Comparison of ENCODE assay signal across 19 cellular contexts in genomic region chr5:142131394-142131793, GRCh38. TPM values are rescaled to one million over a fixed set of nuclear protein-coding genes. Genes with fewer than 3 reads are reported as not detected.
A peak's percentile ranks its signal among the peaks of the same experiment; 100 is the strongest.
DNase-seq lines count a peak whose midpoint lies in the region; ATAC-seq, FAIRE-seq and TF ChIP-seq lines count a peak whose summit lies in the region.
"Had no signal": no experiment of that assay in that cellular context is flagged by ENCODE, and none has a peak within 500 bp of the region (broad histone marks: within the 10 kb centered on the region; RNA-seq: fewer than 3 reads in every experiment).

No MANE protein-coding gene starts in this region.

- H3K14ac ChIP-seq in IMR-90 (replicated peaks; ENCODE audit: low read depth, low read length): no peak overlapping the region

- H3K27me3 ChIP-seq in IMR-90 (ENCODE audit: control insufficient read depth, insufficient read depth, low read length): no peaks in the 10 kb centered on the region
- no peaks in the 10 kb centered on the region for H3K27me3 ChIP-seq in naive thymus-derived CD4-positive, alpha-beta T cell (ENCODE audit: control insufficient read depth in 2 of 2, insufficient read depth in 2 of 2, low read length in 2 of 2)

- no peak overlapping the region for H2AFZ ChIP-seq in IMR-90 (replicated peaks; ENCODE audit: low read length, poor library complexity)
- H2AFZ ChIP-seq: GM23248 had no signal

- ATAC-seq in activated naive CD4-positive, alpha-beta T cell treated with anti-CD3 and anti-CD28 coated beads, Interleukin-2, amount 50 U/mL, for 72 hours: no peak
- no peak for ATAC-seq in A549
- ATAC-seq in IMR-90 (ENCODE audit: low read depth): no peak
- ATAC-seq in naive thymus-derived CD4-positive, alpha-beta T cell: no peak
- ATAC-seq: HCT116 had no signal

- in situ Hi-C loops in IMR-90 (cut with MboI; ENCODE audit: low sequenced_read_pairs): no loop called here

- no peak overlapping the region for H3K4me3 Mint-ChIP-seq in activated naive CD4-positive, alpha-beta T cell treated with anti-CD3 and anti-CD28 coated beads for 36 hours
- H3K4me3 Mint-ChIP-seq in naive thymus-derived CD4-positive, alpha-beta T cell: peak overlapping the region in 4 of 10 donors; percentile 13 to 42 (median 24)
- H3K4me3 Mint-ChIP-seq: CD4-positive, alpha-beta T cell; HFFc6 had no signal

- no peak overlapping the region for H2BK15ac ChIP-seq in IMR-90 (ENCODE audit: low read depth, low read length)

- no peak overlapping the region for H2BK120ac ChIP-seq in IMR-90 (ENCODE audit: low read depth, low read length)

- peak overlapping the region; percentile 9 for H3K27ac Mint-ChIP-seq in activated naive CD4-positive, alpha-beta T cell treated with anti-CD3 and anti-CD28 coated beads for 36 hours
- peak overlapping the region in 1 of 2 donors; percentile 53 for H3K27ac Mint-ChIP-seq in activated naive CD4-positive, alpha-beta T cell treated with anti-CD3 and anti-CD28 coated beads, Interleukin-2, amount 50 U/mL, for 72 hours
- peak overlapping the region in 6 of 9 donors; percentile 2 to 53 (median 28) for H3K27ac Mint-ChIP-seq in naive thymus-derived CD4-positive, alpha-beta T cell
- H3K27ac Mint-ChIP-seq: CD4-positive, alpha-beta T cell; HFFc6 had no signal

- dilution Hi-C loops in IMR-90 (cut with HindIII; ENCODE audit: low sequenced_read_pairs, unreplicated experiment): loop anchor here (25.0 kb wide), 2 partner anchors 144 to 406 kb away; no protein-coding TSS in a partner anchor

- no peak for FAIRE-seq in A549 (lab: Jason Lieb, UNC)
- FAIRE-seq: A204.1, D721Med, G401.6, GM12891, HTR-8/SVneo had no signal

- no peak for TF ChIP-seq POLR2A in A549 (IDR thresholded peaks at IDR 0.05; ENCODE audit: low read length)
- no peak for TF ChIP-seq POLR2A in IMR-90 (IDR thresholded peaks at IDR 0.05; ENCODE audit: low read depth, low read length)

- H3K9me1 ChIP-seq in IMR-90 (ENCODE audit: insufficient read depth, low read length): 0 out of 2 replicates have a peak, but pooled peaks cover 7% of the 10 kb centered on the region

- no peak overlapping the region for H4K8ac ChIP-seq in IMR-90 (ENCODE audit: low read depth in 2 of 2, low read length in 2 of 2)

- H3K9ac ChIP-seq in IMR-90 (ENCODE audit: low read depth, low read length): no peak overlapping the region
- H3K9ac ChIP-seq: GM23248 had no signal

- H3K4me1 Mint-ChIP-seq in activated naive CD4-positive, alpha-beta T cell treated with anti-CD3 and anti-CD28 coated beads for 36 hours (ENCODE audit: low read depth): peaks cover 60% of the 10 kb centered on the region
- H3K4me1 Mint-ChIP-seq in naive thymus-derived CD4-positive, alpha-beta T cell: peaks cover 0 to 71% (median 58%) of the 10 kb centered on the region in 7 donors

- no TSS peak for BruUV-seq in IMR-90 (replicated peaks; lab: Mats Ljungman, UMichigan)

- H3K79me1 ChIP-seq in IMR-90 (ENCODE audit: low read depth in 1 of 2, low read length in 2 of 2): peaks cover 28 to 55% of the 10 kb centered on the region in 2 experiments

- H3K4me1 ChIP-seq in A549 (0 out of 3 replicates have a peak, but pooled peaks cover 6% of the 10 kb centered on the region), IMR-90 (ENCODE audit: control insufficient read depth, insufficient read depth, low read length) (0 out of 2 replicates have a peak, but pooled peaks cover 2% of the 10 kb centered on the region)
- H3K4me1 ChIP-seq in naive thymus-derived CD4-positive, alpha-beta T cell (ENCODE audit: control insufficient read depth in 2 of 2, insufficient read depth in 2 of 2, low read length in 2 of 2): peaks cover 23 to 67% of the 10 kb centered on the region in 2 donors

- H3K4me2 ChIP-seq in A549 (no peak overlapping the region), IMR-90 (ENCODE audit: low read depth, low read length) (no peak overlapping the region)

- H3K4ac ChIP-seq in IMR-90 (ENCODE audit: low read depth, low read length): no peak overlapping the region

- TF ChIP-seq EP300 in A549 (IDR thresholded peaks at IDR 0.05): no peak

- peaks cover 15% of the 10 kb centered on the region for H3K36me3 ChIP-seq in IMR-90 (ENCODE audit: control insufficient read depth, insufficient read depth, low read length)
- peaks cover 15 to 20% (median 19%) of the 10 kb centered on the region in 3 experiments for H3K36me3 ChIP-seq in naive thymus-derived CD4-positive, alpha-beta T cell (ENCODE audit: control insufficient read depth in 2 of 3, insufficient read depth in 3 of 3, low read length in 3 of 3)

- H3K56ac ChIP-seq in IMR-90 (ENCODE audit: extremely low read depth, insufficient read depth, low read length): no peak overlapping the region

- no peak overlapping the region for H3K4me3 ChIP-seq in A549
- H3K4me3 ChIP-seq in IMR-90 (ENCODE audit: insufficient read depth, low read depth, low read length): no peak overlapping the region
- H3K4me3 ChIP-seq in naive thymus-derived CD4-positive, alpha-beta T cell (ENCODE audit: low read length): no peak overlapping the region
- H3K4me3 ChIP-seq: GM23248 had no signal

- H4K91ac ChIP-seq in IMR-90 (ENCODE audit: insufficient read depth, low read depth, low read length): no peak overlapping the region

- 92% methylated on average over 3 of the region's 3 CpGs for WGBS in A549 (ENCODE audit: missing lambda C conversion rate)
- no CpG with 5 or more reads among the region's 3 CpGs for WGBS in IMR-90 (ENCODE audit: extremely low coverage in 2 of 2, insufficient read length in 1 of 2), 2 experiments

- H2BK20ac ChIP-seq in IMR-90 (ENCODE audit: low read depth, low read length): no peak overlapping the region

- TF ChIP-seq CTCF in A549 (IDR thresholded peaks at IDR 0.05) (no peak), IMR-90 (conservative IDR thresholded peaks at IDR 0.05; ENCODE audit: low read depth, low read length) (no peak)

- no peaks in the 10 kb centered on the region for H3K9me3 Mint-ChIP-seq in activated naive CD4-positive, alpha-beta T cell treated with anti-CD3 and anti-CD28 coated beads for 36 hours
- H3K9me3 Mint-ChIP-seq in activated naive CD4-positive, alpha-beta T cell treated with anti-CD3 and anti-CD28 coated beads, Interleukin-2, amount 50 U/mL, for 72 hours: no peaks in the 10 kb centered on the region
- H3K9me3 Mint-ChIP-seq in naive thymus-derived CD4-positive, alpha-beta T cell: no peaks in the 10 kb centered on the region
- H3K9me3 Mint-ChIP-seq: CD4-positive, alpha-beta T cell; HFFc6 had no signal

- H3K36me3 Mint-ChIP-seq in activated naive CD4-positive, alpha-beta T cell treated with anti-CD3 and anti-CD28 coated beads for 36 hours (ENCODE audit: low read depth): peaks cover 31% of the 10 kb centered on the region
- H3K36me3 Mint-ChIP-seq in activated naive CD4-positive, alpha-beta T cell treated with anti-CD3 and anti-CD28 coated beads, Interleukin-2, amount 50 U/mL, for 72 hours: peaks cover 0 to 29% of the 10 kb centered on the region in 2 donors
- peaks cover 4 to 30% (median 12%) of the 10 kb centered on the region in 5 donors for H3K36me3 Mint-ChIP-seq in naive thymus-derived CD4-positive, alpha-beta T cell

- H2BK5ac ChIP-seq in IMR-90 (ENCODE audit: low read depth, low read length, poor library complexity, severe bottlenecking): no peak overlapping the region

- no peaks in the 10 kb centered on the region for H3K9me3 ChIP-seq in A549
- no peaks in the 10 kb centered on the region for H3K9me3 ChIP-seq in IMR-90 (ENCODE audit: control insufficient read depth, insufficient read depth, low read length)
- no peaks in the 10 kb centered on the region for H3K9me3 ChIP-seq in naive thymus-derived CD4-positive, alpha-beta T cell (ENCODE audit: control insufficient read depth in 2 of 3, low read length in 3 of 3)
- H3K9me3 ChIP-seq: Caco-2 had no signal

- H3K27me3 Mint-ChIP-seq in activated naive CD4-positive, alpha-beta T cell treated with anti-CD3 and anti-CD28 coated beads for 36 hours (ENCODE audit: low read depth): no peaks in the 10 kb centered on the region
- H3K27me3 Mint-ChIP-seq in naive thymus-derived CD4-positive, alpha-beta T cell: no peaks in the 10 kb centered on the region
- H3K27me3 Mint-ChIP-seq: CD4-positive, alpha-beta T cell had no signal

- H3K27ac ChIP-seq in A549 (no peak overlapping the region), IMR-90 (ENCODE audit: insufficient read depth, low read length) (no peak overlapping the region)
- H3K27ac ChIP-seq in naive thymus-derived CD4-positive, alpha-beta T cell (ENCODE audit: low read depth, low read length): no peak overlapping the region
- H3K27ac ChIP-seq: C4-2B, GM23248 had no signal

- POLR2A ChIA-PET in A549 (lab: Yijun Ruan, JAX): no interaction called here
- POLR2A ChIA-PET in IMR-90 (lab: Charles Lee; ENCODE audit: unreplicated experiment): no interaction called here
- POLR2A ChIA-PET in naive thymus-derived CD4-positive, alpha-beta T cell (lab: Charles Lee): interaction anchor here (1.5 kb wide), 1 partner anchor 12 kb away, joined by 4 read pairs; no protein-coding TSS in a partner anchor

- H4K5ac ChIP-seq in IMR-90 (ENCODE audit: low read depth, low read length): no peak overlapping the region

- no peak for TF ChIP-seq RAD21 in A549 (conservative IDR thresholded peaks at IDR 0.05 in 1 of 2, IDR thresholded peaks at IDR 0.05 in 1 of 2)
- TF ChIP-seq RAD21 in IMR-90 (IDR thresholded peaks at IDR 0.05; ENCODE audit: low read length): no peak

- no peak overlapping the region for H2AK9ac ChIP-seq in IMR-90 (replicated peaks; ENCODE audit: low read depth, low read length, poor library complexity)

- CTCF ChIA-PET in activated naive CD4-positive, alpha-beta T cell treated with anti-CD3 and anti-CD28 coated beads for 36 hours (lab: Charles Lee): interaction anchor here (0.6 to 2.5 kb wide), 5 partner anchors 11 to 140 kb away, joined by 3 to 17 read pairs (median 7); no protein-coding TSS in a partner anchor
- CTCF ChIA-PET in A549 (lab: Yijun Ruan, JAX) (interaction anchor here (1.2 to 2.2 kb wide), 2 partner anchors 12 to 14 kb away, joined by 6 to 7 read pairs; no protein-coding TSS in a partner anchor), IMR-90 (lab: Yijun Ruan, JAX) (no interaction called here)
- CTCF ChIA-PET in naive thymus-derived CD4-positive, alpha-beta T cell (lab: Charles Lee): interaction anchor here (0.8 to 1.3 kb wide), 3 partner anchors 12 to 142 kb away, joined by 4 to 8 read pairs (median 4); no protein-coding TSS in a partner anchor

- no peak overlapping the region for H3K18ac ChIP-seq in IMR-90 (ENCODE audit: low read depth, low read length)

- H2AK5ac ChIP-seq in IMR-90 (ENCODE audit: low read depth, low read length): no peak overlapping the region

- intact Hi-C loops in activated naive CD4-positive, alpha-beta T cell treated with anti-CD3 and anti-CD28 coated beads for 36 hours (cut with micrococcal nuclease): no loop called here
- intact Hi-C loops in IMR-90 (cut with micrococcal nuclease): no loop called here
- intact Hi-C loops in naive thymus-derived CD4-positive, alpha-beta T cell (cut with micrococcal nuclease): no loop called here

- H3K23ac ChIP-seq in IMR-90 (ENCODE audit: low read depth, low read length): no peak overlapping the region

- DNase-seq in activated naive CD4-positive, alpha-beta T cell treated with anti-CD3 and anti-CD28 coated beads for 36 hours: no peak
- no peak for DNase-seq in activated naive CD4-positive, alpha-beta T cell treated with anti-CD3 and anti-CD28 coated beads, Interleukin-2, amount 50 U/mL, for 72 hours (ENCODE audit: low spot score in 2 of 2)
- DNase-seq in A549 (ENCODE audit: low read depth in 1 of 2, low spot score in 1 of 2) (no peak), IMR-90 (no peak)
- no peak for DNase-seq in naive thymus-derived CD4-positive, alpha-beta T cell
- DNase-seq in NK-92 treated with Interleukin-12 subunit alpha and Interleukin-12 subunit beta, amount 100 ng/mL, for 24 hours (lab: John Stamatoyannopoulos, UW): no peak
- DNase-seq: AML-193; Caco-2; CD4-positive, alpha-beta T cell; GM23248; H7; HFFc6 had no signal

- peaks cover 22% of the 10 kb centered on the region for H4K20me1 ChIP-seq in IMR-90 (ENCODE audit: insufficient read depth, low read length)

RNA-seq across cellular contexts. Expression of gene NDFIP1, which starts 22.8 kb away (rescaled TPM):
- 100 to 1,000 TPM; 103 to 104 TPM for total RNA-seq in activated naive CD4-positive, alpha-beta T cell treated with anti-CD3 and anti-CD28 coated beads for 36 hours
- 10 to 100 TPM; 70.5 to 92.3 TPM for total RNA-seq in activated naive CD4-positive, alpha-beta T cell treated with anti-CD3 and anti-CD28 coated beads, Interleukin-2, amount 50 U/mL, for 72 hours
- polyA plus RNA-seq in A549 (2011; rRNA removed): 33.4 and 42.4 TPM in 2 replicates
- polyA plus RNA-seq in A549 (2012; cell fraction: cytosol; rRNA removed): 53.4 and 84.5 TPM in 2 replicates
- 18.8 and 66.4 TPM in 2 replicates for polyA plus RNA-seq in A549 (2012; cell fraction: nucleus; rRNA removed)
- polyA plus RNA-seq in A549 (2017; fragmentation: RNase III; extraction: RNeasy Plus Mini Kit Qiagen cat#74134 plus additional on column Dnase treatment): 43.8 to 58.0 TPM (median 57.4 TPM) in 3 replicates
- 10.5 and 11.3 TPM in 2 replicates for polyA minus RNA-seq in A549 (2011; rRNA and poly(A)+ RNA removed)
- total RNA-seq in IMR-90 (2012; rRNA removed): 7.7 and 21.9 TPM in 2 replicates
- polyA plus RNA-seq in IMR-90 (2012; rRNA removed): 10.7 and 15.4 TPM in 2 replicates
- 5.1 and 15.4 TPM in 2 replicates for polyA plus RNA-seq in IMR-90 (2012; cell fraction: cytosol; rRNA removed)
- 5.5 and 6.9 TPM in 2 replicates for polyA plus RNA-seq in IMR-90 (2012; cell fraction: nucleus; rRNA removed; ENCODE audit: low replicate concordance)
- 100 to 1,000 TPM in 2 of 5 experiments, 10 to 100 TPM in 3; 53.0 to 136 (median 95.5) TPM for total RNA-seq in naive thymus-derived CD4-positive, alpha-beta T cell
- 100 to 1,000 TPM in 1 of 2 donors, 10 to 100 TPM in 1; 99.3 to 101 TPM for polyA plus RNA-seq in naive thymus-derived CD4-positive, alpha-beta T cell
